In the genomic region with DNA sequence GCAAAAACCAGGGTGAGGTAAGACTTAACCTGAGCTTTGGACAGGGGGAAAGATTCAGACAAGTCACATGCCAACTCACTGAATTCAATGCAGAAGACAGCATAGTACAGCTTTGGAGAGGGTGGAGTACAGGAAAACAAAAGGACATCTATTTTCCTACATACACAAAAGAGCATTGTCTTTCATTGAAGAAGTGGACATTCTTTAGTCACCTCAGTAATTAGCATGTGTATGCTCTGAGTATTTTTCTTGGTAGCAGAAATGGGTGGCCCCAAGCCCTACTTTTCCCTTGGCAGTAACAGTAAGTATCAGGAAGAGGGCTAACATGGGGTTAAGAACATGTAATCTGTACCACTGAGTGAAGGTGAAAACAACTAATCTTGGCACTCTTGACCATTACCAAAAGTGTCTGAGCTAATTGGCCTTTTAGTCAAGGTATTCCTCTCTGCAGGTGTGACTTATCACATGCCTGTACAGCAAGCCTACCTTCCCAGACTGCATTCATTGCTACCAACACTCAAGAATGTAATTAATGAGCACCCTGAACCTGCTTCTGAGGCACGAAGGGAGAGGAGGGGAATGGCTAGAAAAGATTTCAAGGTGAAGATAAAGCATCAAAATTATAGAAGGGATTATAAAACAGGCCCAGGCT, we compare ENCODE assay signal across 19 cellular contexts. TPM values are rescaled to one million over a fixed set of nuclear protein-coding genes. Genes with fewer than 3 reads are reported as not detected.
A peak's percentile ranks its signal among the peaks of the same experiment; 100 is the strongest.
DNase-seq lines count a peak whose midpoint lies in the region; TF ChIP-seq lines count a peak whose summit lies in the region.
"Had no signal": no experiment of that assay in that cellular context is flagged by ENCODE, and none has a peak within 500 bp of the region (broad histone marks: within the 10 kb centered on the region; RNA-seq: fewer than 3 reads in every experiment).

No MANE protein-coding gene starts in this region.

- no peak for TF ChIP-seq CTCF in progenitor cell of endocrine pancreas (IDR thresholded peaks at IDR 0.05; ENCODE audit: unreplicated experiment)
- TF ChIP-seq CTCF in tibial artery (IDR thresholded peaks at IDR 0.05), result no peak

- H3K27ac Mint-ChIP-seq in progenitor cell of endocrine pancreas, result peak overlapping the region; percentile 57
- H3K27ac Mint-ChIP-seq: stimulated activated memory B cell treated with anti-CD40 and anti-IgM and Interleukin-4, amounts not matched to agents 10 μg/mL and 1 μg/mL and 100 μg/mL, for 72 hours; T-helper 17 cell had no signal

- H3K36me3 ChIP-seq in HAP-1 (replicated peaks), result no peaks in the 10 kb centered on the region
- H3K36me3 ChIP-seq in tibial artery, result peaks cover 0 to 4% (median 0%) of the 10 kb centered on the region in 3 donors

- no peak overlapping the region for H3K4me3 ChIP-seq in HAP-1
- H3K4me3 ChIP-seq in tibial artery, result no peak overlapping the region

- no peak overlapping the region for H3K27ac ChIP-seq in tibial artery

- in situ Hi-C loops in HAP-1 (cut with MboI; ENCODE audit: low sequenced_read_pairs), result no loop called here

- H3K4me1 Mint-ChIP-seq in progenitor cell of endocrine pancreas (ENCODE audit: low read depth), result peaks cover 5% of the 10 kb centered on the region
- H3K4me1 Mint-ChIP-seq: stimulated activated memory B cell treated with anti-CD40 and anti-IgM and Interleukin-4, amounts not matched to agents 10 μg/mL and 1 μg/mL and 100 μg/mL, for 72 hours had no signal

- intact Hi-C loops in tibial artery (cut with DNase I; ENCODE audit: low total_unique reads), result no loop called here

- DNase-seq in HAP-1 (ENCODE audit: low spot score in 2 of 2) (peak; percentile 60 to 91), SW480 (ENCODE audit: low spot score) (peak; percentile 66), foreskin melanocyte (peak; percentile 55), progenitor cell of endocrine pancreas (ENCODE audit: low spot score, unreplicated experiment) (no peak), cortex of kidney (lab: John Stamatoyannopoulos, UW) (no peak), tibial artery (no peak)
- no peak for DNase-seq in central memory CD4-positive, alpha-beta T cell
- DNase-seq: activated CD4-positive, alpha-beta T cell treated with anti-CD3 and anti-CD28 coated beads, Interleukin-2, amount 50 U/mL, for 48 hours; activated naive CD4-positive, alpha-beta T cell treated with Interleukin-2 at 50 U/mL for 16 hours; COR-L47; EL; foreskin fibroblast; NCI-H1105 treated with DMSO at 0.1 percent for 48 hours; NCI-H2171; OCI-M1; right cardiac atrium; SIG-M5; T-helper 17 cell had no signal

- peaks cover 13% of the 10 kb centered on the region for H3K4me1 ChIP-seq in HAP-1
- peaks cover 0 to 53% (median 12%) of the 10 kb centered on the region in 4 donors for H3K4me1 ChIP-seq in tibial artery

- peaks cover 4% of the 10 kb centered on the region for H3K27me3 Mint-ChIP-seq in progenitor cell of endocrine pancreas

- H3K27me3 ChIP-seq in HAP-1 (ENCODE audit: low read depth) (no peaks in the 10 kb centered on the region), tibial artery (no peaks in the 10 kb centered on the region)

- no peaks in the 10 kb centered on the region for H3K9me3 Mint-ChIP-seq in progenitor cell of endocrine pancreas (ENCODE audit: low read depth)

- H3K36me3 Mint-ChIP-seq in progenitor cell of endocrine pancreas (ENCODE audit: insufficient read depth), result no peaks in the 10 kb centered on the region
- H3K36me3 Mint-ChIP-seq: stimulated activated memory B cell treated with anti-CD40 and anti-IgM and Interleukin-4, amounts not matched to agents 10 μg/mL and 1 μg/mL and 100 μg/mL, for 72 hours had no signal

- H3K9me3 ChIP-seq in HAP-1 (no peaks in the 10 kb centered on the region), tibial artery (peaks cover 0 to under 1% (median 0%) of the 10 kb centered on the region in 3 donors)

- H3K4me3 Mint-ChIP-seq in progenitor cell of endocrine pancreas (ENCODE audit: low read depth), result no peak overlapping the region
- H3K4me3 Mint-ChIP-seq: stimulated activated memory B cell treated with anti-CD40 and anti-IgM and Interleukin-4, amounts not matched to agents 10 μg/mL and 1 μg/mL and 100 μg/mL, for 72 hours; T-helper 17 cell had no signal

RNA-seq across cellular contexts. Expression of a gene that starts 33.9 kb away (rescaled TPM):
- total RNA-seq in progenitor cell of endocrine pancreas, result 4.7 and 5.6 TPM in 2 replicates

Comparison
In these comparisons a context has a peak if more than half of its experiments do, and no peak if none do; other contexts are left out.
1. DNase-seq: peak in HAP-1 (2 of 2), SW480 (single experiment) and foreskin melanocyte (single experiment); none in progenitor cell of endocrine pancreas (single experiment), cortex of kidney (single experiment), central memory CD4-positive, alpha-beta T cell (single experiment) and tibial artery (0 of 2).